Comparison of ENCODE assay signal across 8 cellular contexts in the genomic region with DNA sequence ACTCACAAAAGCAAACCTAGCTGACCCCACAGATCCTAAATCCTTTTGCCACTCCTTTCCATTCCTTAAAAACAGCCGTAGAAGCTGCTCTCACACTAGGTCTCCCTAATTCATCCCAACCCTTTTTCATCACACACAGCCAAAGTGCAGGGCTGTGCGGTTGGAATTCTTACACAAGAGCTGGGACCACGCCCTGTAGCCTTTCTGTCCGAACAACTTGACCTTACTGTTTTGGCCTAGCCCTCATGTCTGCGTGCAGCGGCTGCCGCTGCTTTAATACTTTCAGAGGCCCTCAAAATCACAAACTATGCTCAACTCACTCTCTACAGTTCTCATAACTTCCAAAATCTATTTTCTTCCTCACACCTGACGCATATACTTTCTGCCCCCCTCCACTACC. TPM values are rescaled to one million over a fixed set of nuclear protein-coding genes. Genes with fewer than 3 reads are reported as not detected.
DNase-seq lines count a peak whose midpoint lies in the region; ATAC-seq, FAIRE-seq and TF ChIP-seq lines count a peak whose summit lies in the region.
"Not testable (repeated sequence)": the region's sequence is repeated elsewhere in the genome, so short reads cannot be mapped to it uniquely, and the experiment has no call there.
"Had no signal": no experiment of that assay in that cellular context is flagged by ENCODE, and none has a peak within 500 bp of the region (broad histone marks: within the 10 kb centered on the region; RNA-seq: fewer than 3 reads in every experiment).

No MANE protein-coding gene starts in this region.

- H3K79me2 ChIP-seq in K562 (ENCODE audit: control insufficient read depth, insufficient read depth, low read length), result not testable (repeated sequence)
- H3K79me2 ChIP-seq in mesendoderm (ENCODE audit: control insufficient read depth, insufficient read depth, low read length), result peaks cover 20% of the 10 kb centered on the region

- in situ Hi-C loops in K562 (cut with MboI), result not testable (repeated sequence)

- CTCF ChIA-PET in K562 (lab: Yijun Ruan, JAX; ENCODE audit: low intra/inter-chr PET ratio), result not testable (repeated sequence)

- not testable (repeated sequence) for H2BK5ac ChIP-seq in mesendoderm (ENCODE audit: low read length)

- intact Hi-C loops in K562 (cut with micrococcal nuclease), result not testable (repeated sequence)

- H3K36me3 ChIP-seq in K562 (ENCODE audit: control insufficient read depth, insufficient read depth, low read length); mesendoderm (ENCODE audit: control insufficient read depth, insufficient read depth, low read length): not testable (repeated sequence)

- peak overlapping the region; percentile 38 for H3K56ac ChIP-seq in mesendoderm (ENCODE audit: low read length)

- H3K18ac ChIP-seq in mesendoderm (ENCODE audit: low read length), result not testable (repeated sequence)

- POLR2A ChIA-PET in K562 (lab: Yijun Ruan, JAX), result not testable (repeated sequence)

- not testable (repeated sequence) for TF ChIP-seq CTCF in K562 (IDR thresholded peaks at IDR 0.05 in 2 of 3, conservative IDR thresholded peaks at IDR 0.05 in 1 of 3; ENCODE audit: insufficient read depth in 2 of 3, low read depth in 1 of 3, low read length in 3 of 3)

- not testable (repeated sequence) for TF ChIP-seq RAD21 in K562 (CRISPR knock-in tag; conservative IDR thresholded peaks at IDR 0.05 in 1 of 2, IDR thresholded peaks at IDR 0.05 in 1 of 2)

- not testable (repeated sequence) for FAIRE-seq in K562 (lab: Jason Lieb, UNC)

- not testable (repeated sequence) for ATAC-seq in K562

- H3K23ac ChIP-seq in mesendoderm (ENCODE audit: low read length), result not testable (repeated sequence)

- not testable (repeated sequence) for H2BK120ac ChIP-seq in mesendoderm (ENCODE audit: low read depth, low read length)

- H4K8ac ChIP-seq in mesendoderm (ENCODE audit: low read depth, low read length), result not testable (repeated sequence)

- not testable (repeated sequence) for BruUV-seq in K562 (replicated peaks; lab: Mats Ljungman, UMichigan)

- H3K79me1 ChIP-seq in mesendoderm (ENCODE audit: low read length), result not testable (repeated sequence)

- not testable (repeated sequence) for TF ChIP-seq EP300 in K562 (IDR thresholded peaks at IDR 0.05; ENCODE audit: low read length)

- not testable (repeated sequence) for H3K9me3 ChIP-seq in K562 (replicated peaks; ENCODE audit: control insufficient read depth, insufficient read depth, low read depth, low read length)

- H3K4me2 ChIP-seq in K562 (ENCODE audit: insufficient read depth, low read length); mesendoderm (ENCODE audit: low read length): not testable (repeated sequence)

- H3K9ac ChIP-seq in K562 (ENCODE audit: insufficient read depth in 1 of 2, low read depth in 2 of 2, low read length in 2 of 2); mesendoderm (ENCODE audit: low read length): not testable (repeated sequence)

- H3K27me3 ChIP-seq in K562 (ENCODE audit: control insufficient read depth in 2 of 2, insufficient read depth in 2 of 2, low read length in 2 of 2), result peaks cover 8 to 13% of the 10 kb centered on the region in 2 experiments
- H3K27me3 ChIP-seq in mesendoderm (ENCODE audit: insufficient read depth, low read length, poor library complexity), result not testable (repeated sequence)

- not testable (repeated sequence) for H4K20me1 ChIP-seq in K562 (replicated peaks; ENCODE audit: control insufficient read depth, insufficient read depth, low read length)

- not testable (repeated sequence) for H2AFZ ChIP-seq in K562 (ENCODE audit: low read depth, low read length)

- not testable (repeated sequence) for H3K4me3 ChIP-seq in K562; mesendoderm (ENCODE audit: low read length)

- not testable (repeated sequence) for H3K4ac ChIP-seq in mesendoderm (ENCODE audit: low read depth, low read length)

- H2BK15ac ChIP-seq in mesendoderm (replicated peaks; ENCODE audit: low read depth), result not testable (repeated sequence)

- not testable (repeated sequence) for TF ChIP-seq POLR2A in K562 (conservative IDR thresholded peaks at IDR 0.05)

- WGBS in K562 (ENCODE audit: insufficient coverage, low coverage, missing lambda C conversion rate), result 13% methylated on average over 8 of the region's 8 CpGs
- WGBS in mesendoderm (ENCODE audit: extremely low coverage, insufficient coverage, low lambda C conversion rate), result no CpG with 5 or more reads among the region's 8 CpGs

- peaks cover 0 to 17% of the 10 kb centered on the region in 2 experiments; a peak in 3 of 5 replicates for H3K4me1 ChIP-seq in K562 (replicated peaks in 1 of 2; ENCODE audit: control insufficient read depth in 2 of 2, insufficient read depth in 2 of 2, low read length in 2 of 2)
- peaks cover 12% of the 10 kb centered on the region for H3K4me1 ChIP-seq in mesendoderm (ENCODE audit: control insufficient read depth, low read depth, low read length)

- not testable (repeated sequence) for H3K27ac ChIP-seq in K562 (ENCODE audit: extremely low read depth, low read depth, low read length); mesendoderm (ENCODE audit: low read depth, low read length)

- DNase-seq in K562 (ENCODE audit: extremely low read depth in 1 of 4, low spot score in 3 of 4); mesendoderm: not testable (repeated sequence)
- DNase-seq in mesenteric fat pad (ENCODE audit: low spot score), result peak; percentile 20

- H4K5ac ChIP-seq in mesendoderm (ENCODE audit: low read length), result not testable (repeated sequence)

- H2AK5ac ChIP-seq in mesendoderm (ENCODE audit: low read length), result not testable (repeated sequence)

- not testable (repeated sequence) for H3K9me1 ChIP-seq in K562 (ENCODE audit: control insufficient read depth, insufficient read depth, low read length)

TF ChIP-seq in K562, 482 proteins besides CTCF, POLR2A, EP300 and RAD21:
- peak; percentile 66 for TF ChIP-seq CEBPB (tag; IDR thresholded peaks at IDR 0.05)

RNA-seq across cellular contexts. Expression of a gene that starts 3.8 kb away (rescaled TPM):
- 0.88 and 1.1 TPM in 2 replicates for total RNA-seq in K562 (2011; cell fraction: chromatin; rRNA removed; ENCODE audit: low replicate concordance)
- total RNA-seq in K562 (2011; cell fraction: nucleolus; rRNA removed), result 0.33 and 0.66 TPM in 2 replicates
- 0.22 and 0.84 TPM in 2 replicates for total RNA-seq in K562 (2011; cell fraction: nucleoplasm; rRNA removed)
- total RNA-seq in K562 (2014; rRNA removed) (0.09 TPM in 1 of 2 replicates, not detected in the other), K562 (2014; rRNA removed; fragmentation: Illumina TruSeq; extraction: Trizol) (0.04 and 0.19 TPM in 2 replicates), K562 (2015; rRNA removed; fragmentation: Illumina TruSeq; extraction: Trizol) (not detected in 2 replicates), K562 (2021) (0.18 TPM in 1 of 2 replicates, not detected in the other), mesenteric fat pad (0.84 TPM)
- polyA plus RNA-seq in K562 (2011; rRNA removed) (0.15 and 0.46 TPM in 2 replicates), K562 (2014; fragmentation: Illumina TruSeq; extraction: Trizol) (0.13 and 0.14 TPM in 2 replicates), K562 (2014; fragmentation: Nextera tagmentation; extraction: Ambion mirVana) (under 1 TPM; 0.10 to 0.11 TPM), K562 (2014; rRNA removed) (0.03 and 0.04 TPM in 2 replicates)
- 0.27 and 0.41 TPM in 2 replicates for polyA plus RNA-seq in K562 (2011; cell fraction: cytosol; rRNA removed)
- 1.2 and 1.4 TPM in 2 replicates for polyA plus RNA-seq in K562 (2011; cell fraction: nucleus; rRNA removed)
- polyA plus RNA-seq in K562 (2012), result 0.27 and 0.73 TPM in 2 replicates
- polyA minus RNA-seq in K562 (2011; rRNA and poly(A)+ RNA removed), result 0.21 TPM in 1 of 2 replicates, not detected in the other
- polyA minus RNA-seq in K562 (2011; cell fraction: cytosol; rRNA and poly(A)+ RNA removed), result not detected in 2 replicates
- 0.22 TPM in 1 of 2 replicates, not detected in the other for polyA minus RNA-seq in K562 (2011; cell fraction: nucleus; rRNA and poly(A)+ RNA removed)
- 24.6 TPM for polyA plus RNA-seq in mesendoderm (2013, experiment 1 of 2)
- 25.2 TPM for polyA plus RNA-seq in mesendoderm (2013, experiment 2 of 2)
- polyA plus RNA-seq: CD4-positive, alpha-beta memory T cell; CD8-positive, alpha-beta memory T cell had no signal

RNA-seq across cellular contexts. Expression of a gene that starts 58.7 kb away (rescaled TPM):
- total RNA-seq in K562 (2011; cell fraction: chromatin; rRNA removed; ENCODE audit: low replicate concordance), result 28.7 and 54.4 TPM in 2 replicates
- 20.5 and 27.2 TPM in 2 replicates for total RNA-seq in K562 (2011; cell fraction: nucleolus; rRNA removed)
- 38.1 and 39.1 TPM in 2 replicates for total RNA-seq in K562 (2011; cell fraction: nucleoplasm; rRNA removed)
- 6.3 and 10.9 TPM in 2 replicates for total RNA-seq in K562 (2014; rRNA removed)
- total RNA-seq in K562 (2014; rRNA removed; fragmentation: Illumina TruSeq; extraction: Trizol), result 8.9 and 9.7 TPM in 2 replicates
- total RNA-seq in K562 (2015; rRNA removed; fragmentation: Illumina TruSeq; extraction: Trizol), result 10.2 and 10.5 TPM in 2 replicates
- total RNA-seq in K562 (2021), result 13.4 and 13.7 TPM in 2 replicates
- polyA plus RNA-seq in K562 (2011; rRNA removed), result 11.3 and 19.7 TPM in 2 replicates
- polyA plus RNA-seq in K562 (2011; cell fraction: cytosol; rRNA removed), result 8.0 and 10.2 TPM in 2 replicates
- 82.3 and 90.6 TPM in 2 replicates for polyA plus RNA-seq in K562 (2011; cell fraction: nucleus; rRNA removed)
- 12.4 and 14.5 TPM in 2 replicates for polyA plus RNA-seq in K562 (2012)
- 9.1 and 11.0 TPM in 2 replicates for polyA plus RNA-seq in K562 (2014; fragmentation: Illumina TruSeq; extraction: Trizol)
- polyA plus RNA-seq in K562 (2014; fragmentation: Nextera tagmentation; extraction: Ambion mirVana), result 1 to 10 TPM; 2.2 to 2.8 TPM
- 8.9 and 9.8 TPM in 2 replicates for polyA plus RNA-seq in K562 (2014; rRNA removed)
- polyA minus RNA-seq in K562 (2011; rRNA and poly(A)+ RNA removed), result 21.3 and 24.0 TPM in 2 replicates
- polyA minus RNA-seq in K562 (2011; cell fraction: cytosol; rRNA and poly(A)+ RNA removed), result 14.0 and 15.8 TPM in 2 replicates
- polyA minus RNA-seq in K562 (2011; cell fraction: nucleus; rRNA and poly(A)+ RNA removed), result 30.6 and 37.4 TPM in 2 replicates
- 0.65 TPM for polyA plus RNA-seq in mesendoderm (2013, experiment 1 of 2)
- 0.49 TPM for polyA plus RNA-seq in mesendoderm (2013, experiment 2 of 2)
- total RNA-seq in mesenteric fat pad, result 2.5 TPM
- total RNA-seq: A673; CD4-positive, CD25-positive, alpha-beta regulatory T cell had no signal
- polyA plus RNA-seq: CD14-positive monocyte had no signal
